In genomic region chr7:10802526-10802925, GRCh38 we compare ENCODE assay signal across 16 cellular contexts.
DNase-seq lines count a peak whose midpoint lies in the region; ATAC-seq, FAIRE-seq and TF ChIP-seq lines count a peak whose summit lies in the region.
"Had no signal": no experiment of that assay in that cellular context is flagged by ENCODE, and none has a peak within 500 bp of the region (broad histone marks: within the 10 kb centered on the region; RNA-seq: fewer than 3 reads in every experiment).

No MANE protein-coding gene starts in this region.

- H4K20me1 ChIP-seq in H1 (replicated peaks in 1 of 2; ENCODE audit: control insufficient read depth in 1 of 2, insufficient read depth in 2 of 2, low read length in 2 of 2), result no peaks in the 10 kb centered on the region

- H4K91ac ChIP-seq in H1 (replicated peaks; ENCODE audit: insufficient read length, low read length) (no peak overlapping the region), mesenchymal stem cell (ENCODE audit: low read length) (no peak overlapping the region)

- H2BK20ac ChIP-seq in H1 (ENCODE audit: low read length), result no peak overlapping the region

- H2AFZ ChIP-seq in H1 (ENCODE audit: low read length), result peak overlapping the region; percentile 95
- no peak overlapping the region for H2AFZ ChIP-seq in mesenchymal stem cell (ENCODE audit: low read depth, low read length)

- H3K4me2 ChIP-seq in H1 (ENCODE audit: insufficient read depth in 1 of 2, low read depth in 2 of 2, low read length in 2 of 2) (no peak overlapping the region), mesenchymal stem cell (ENCODE audit: low read length, poor library complexity, severe bottlenecking) (no peak overlapping the region)

- no peak overlapping the region for H3K56ac ChIP-seq in H1 (replicated peaks; ENCODE audit: insufficient read length, low read depth, low read length)

- H3K4me1 ChIP-seq in H1 (replicated peaks in 1 of 4; ENCODE audit: control insufficient read depth in 3 of 4, insufficient read depth in 4 of 4, low read length in 3 of 4) (no peaks in the 10 kb centered on the region), mesenchymal stem cell (ENCODE audit: control insufficient read depth, insufficient read depth, low read depth, low read length) (no peaks in the 10 kb centered on the region)
- H3K4me1 ChIP-seq: heart left ventricle, spleen had no signal

- DNase-seq in AG20443 (ENCODE audit: low spot score) (peak; percentile 40), RKO (ENCODE audit: low spot score) (peak; percentile 86), H1 (ENCODE audit: low read depth in 1 of 2, low spot score in 2 of 2) (no peak), mesenchymal stem cell (peak; percentile 81), coronary artery (ENCODE audit: low spot score) (no peak), SIG-M5 treated with dmso at 0.1 percent for 504 hours (lab: John Stamatoyannopoulos, UW; ENCODE audit: unreplicated experiment) (no peak), T-helper 2 cell (no peak), sciatic nerve (ENCODE audit: low spot score) (no peak)
- DNase-seq: activated CD4-positive, alpha-beta T cell treated with anti-CD3 and anti-CD28 coated beads for 4 hours; anterior cingulate cortex; effector CD4-positive, alpha-beta T cell; heart left ventricle; NCI-H1417 treated with DMSO at 0.1 percent for 48 hours; NCI-H226; spleen; T-helper 1 cell had no signal

- TF ChIP-seq CTCF in H1 (IDR thresholded peaks at IDR 0.05; ENCODE audit: control extremely low read depth in 1 of 3, insufficient read depth in 1 of 3, low read depth in 1 of 3, low read length in 3 of 3), result no peak
- TF ChIP-seq CTCF in coronary artery (IDR thresholded peaks at IDR 0.05), result no peak

- H3K27me3 ChIP-seq in H1 (replicated peaks in 1 of 4; ENCODE audit: control insufficient read depth in 3 of 4, extremely low read depth in 1 of 4, insufficient read depth in 3 of 4, low read length in 3 of 4) (no peaks in the 10 kb centered on the region), mesenchymal stem cell (ENCODE audit: control insufficient read depth in 1 of 2, insufficient read depth in 1 of 2, low read length in 2 of 2) (no peaks in the 10 kb centered on the region)
- H3K27me3 ChIP-seq: heart left ventricle, spleen had no signal

- H3K4ac ChIP-seq in H1 (replicated peaks; ENCODE audit: insufficient read length, low read depth, low read length), result no peak overlapping the region
- no peak overlapping the region for H3K4ac ChIP-seq in mesenchymal stem cell (ENCODE audit: low read depth in 1 of 2, low read length in 2 of 2)

- H3K36me3 ChIP-seq in H1 (ENCODE audit: control insufficient read depth in 2 of 4, insufficient read depth in 4 of 4, low read length in 3 of 4), result no peaks in the 10 kb centered on the region
- H3K36me3 ChIP-seq in mesenchymal stem cell (ENCODE audit: control insufficient read depth in 1 of 2, insufficient read depth in 2 of 2, low read depth in 1 of 2, low read length in 2 of 2), result no peaks in the 10 kb centered on the region
- H3K36me3 ChIP-seq: heart left ventricle, spleen had no signal

- intact Hi-C loops in sciatic nerve (cut with DNase I), result no loop called here

- H3K14ac ChIP-seq in H1 (ENCODE audit: insufficient read length) (no peak overlapping the region), mesenchymal stem cell (ENCODE audit: low read length in 2 of 2) (no peak overlapping the region)

- no peaks in the 10 kb centered on the region for H3K79me1 ChIP-seq in H1 (ENCODE audit: low read depth, low read length)
- H3K79me1 ChIP-seq in mesenchymal stem cell (replicated peaks; ENCODE audit: low read length, poor library complexity, severe bottlenecking), result no peaks in the 10 kb centered on the region

- FAIRE-seq in H1 (lab: Jason Lieb, UNC), result no peak

- no peak overlapping the region for H3K4me3 ChIP-seq in H1 (ENCODE audit: extremely low read depth in 1 of 4, insufficient read depth in 2 of 4, low read depth in 3 of 4, low read length in 4 of 4)
- H3K4me3 ChIP-seq in mesenchymal stem cell (ENCODE audit: insufficient read depth in 1 of 2, low read depth in 1 of 2, low read length in 2 of 2), result no peak overlapping the region
- H3K4me3 ChIP-seq in coronary artery, result no peak overlapping the region
- H3K4me3 ChIP-seq: heart left ventricle, spleen had no signal

- H3K79me2 ChIP-seq in H1 (ENCODE audit: control insufficient read depth in 1 of 2, insufficient read depth in 2 of 2, low read length in 2 of 2), result no peaks in the 10 kb centered on the region

- CTCF ChIA-PET in H1 (lab: Charles Lee; ENCODE audit: partially characterized antibody), result no interaction called here

- H3K9ac ChIP-seq in H1 (replicated peaks in 1 of 4; ENCODE audit: extremely low read depth in 1 of 4, low read depth in 3 of 4, low read length in 3 of 4) (no peak overlapping the region), mesenchymal stem cell (ENCODE audit: low read length) (peak overlapping the region; percentile 30)

- no peak overlapping the region for H2BK15ac ChIP-seq in H1 (ENCODE audit: low read length)
- no peak overlapping the region for H2BK15ac ChIP-seq in mesenchymal stem cell (ENCODE audit: low read depth, poor library complexity, severe bottlenecking)

- 100% methylated on average over 2 of the region's 2 CpGs; no CpG with 5 or more reads in 1 of the 2 experiments for WGBS in H1 (ENCODE audit: extremely low coverage in 1 of 2, insufficient coverage in 1 of 2, insufficient read length in 1 of 2, insufficient replicate concordance in 2 of 2, low coverage in 1 of 2, low lambda C conversion rate in 2 of 2, missing lambda C conversion rate in 1 of 2), 2 experiments
- WGBS in mesenchymal stem cell, result 66% methylated on average over 2 of the region's 2 CpGs

- H2BK120ac ChIP-seq in H1 (replicated peaks; ENCODE audit: low read depth, low read length) (no peak overlapping the region), mesenchymal stem cell (ENCODE audit: low read depth, low read length) (no peak overlapping the region)

- H3K9me3 ChIP-seq in H1 (ENCODE audit: insufficient read depth in 2 of 2, low read depth in 1 of 2, low read length in 1 of 2) (no peaks in the 10 kb centered on the region), mesenchymal stem cell (ENCODE audit: control insufficient read depth, low read length) (no peaks in the 10 kb centered on the region)
- H3K9me3 ChIP-seq: heart left ventricle, spleen had no signal

- H2AK5ac ChIP-seq in H1 (ENCODE audit: low read depth, low read length), result no peak overlapping the region
- H2AK5ac ChIP-seq in mesenchymal stem cell (ENCODE audit: low read length, severe bottlenecking), result no peak overlapping the region

- no peak for ATAC-seq in sciatic nerve

- no peak overlapping the region for H4K5ac ChIP-seq in H1 (ENCODE audit: insufficient read length, low read depth, low read length)

- H3K23ac ChIP-seq in H1 (ENCODE audit: insufficient read length), result no peak overlapping the region
- no peak overlapping the region for H3K23ac ChIP-seq in mesenchymal stem cell (ENCODE audit: low read length in 2 of 2)

- H3K18ac ChIP-seq in H1 (ENCODE audit: extremely low read depth, low read length) (no peak overlapping the region), mesenchymal stem cell (ENCODE audit: low read depth in 1 of 2, low read length in 2 of 2) (no peak overlapping the region)

- H3K27ac ChIP-seq in H1 (ENCODE audit: low read depth, low read length) (no peak overlapping the region), mesenchymal stem cell (ENCODE audit: low read length, poor library complexity, severe bottlenecking) (no peak overlapping the region), coronary artery (no peak overlapping the region)
- H3K27ac ChIP-seq: heart left ventricle, spleen had no signal

- no peak for TF ChIP-seq EP300 in H1 (IDR thresholded peaks at IDR 0.05; ENCODE audit: borderline replicate concordance in 1 of 2, low read depth in 2 of 2, low read length in 2 of 2)

- H4K8ac ChIP-seq in H1 (ENCODE audit: extremely low read depth, insufficient read depth, low read length) (no peak overlapping the region), mesenchymal stem cell (ENCODE audit: low read length) (no peak overlapping the region)

- TF ChIP-seq POLR2A in H1 (IDR thresholded peaks at IDR 0.05; ENCODE audit: control extremely low read depth in 1 of 2, low read depth in 2 of 2, low read length in 2 of 2), result no peak

- no peaks in the 10 kb centered on the region for H3K23me2 ChIP-seq in H1 (ENCODE audit: low read depth, low read length)

- no peak overlapping the region for H2BK5ac ChIP-seq in H1 (ENCODE audit: low read depth, low read length)
- no peak overlapping the region for H2BK5ac ChIP-seq in mesenchymal stem cell (ENCODE audit: low read depth, low read length, poor library complexity, severe bottlenecking)

- no peak overlapping the region for H2BK12ac ChIP-seq in H1 (ENCODE audit: low read depth, low read length)
- H2BK12ac ChIP-seq in mesenchymal stem cell (ENCODE audit: low read length in 2 of 2), result no peak overlapping the region

- no peak for TF ChIP-seq RAD21 in H1 (IDR thresholded peaks at IDR 0.05 in 1 of 2, conservative IDR thresholded peaks at IDR 0.05 in 1 of 2; ENCODE audit: low read depth in 2 of 2, low read length in 2 of 2)

- POLR2A ChIA-PET in H1 (lab: Charles Lee; ENCODE audit: partially characterized antibody), result no interaction called here

TF ChIP-seq in H1, 55 proteins besides CTCF, POLR2A, EP300 and RAD21:
- TF ChIP-seq SP1 (IDR thresholded peaks at IDR 0.05; ENCODE audit: low read depth, low read length) (no peak), YY1 (IDR thresholded peaks at IDR 0.05; ENCODE audit: low read depth, low read length) (no peak), KDM1A (IDR thresholded peaks at IDR 0.05; ENCODE audit: borderline replicate concordance, low read length) (no peak), HDAC6 (IDR thresholded peaks at IDR 0.05; ENCODE audit: low read depth, low read length) (no peak), GTF2F1 (IDR thresholded peaks at IDR 0.05; ENCODE audit: borderline replicate concordance, low read depth, low read length) (no peak), HDAC2 (IDR thresholded peaks at IDR 0.05; ENCODE audit: borderline replicate concordance in 1 of 2, low read depth in 2 of 2, low read length in 2 of 2) (no peak), FOSL1 (IDR thresholded peaks at IDR 0.05; ENCODE audit: insufficient read depth, low read depth, low read length) (no peak), ATF2 (IDR thresholded peaks at IDR 0.05; ENCODE audit: low read length) (no peak), CBX5 (IDR thresholded peaks at IDR 0.05; ENCODE audit: low read depth, low read length) (no peak)

Comparison
In these comparisons a context has a peak if more than half of its experiments do, and no peak if none do; other contexts are left out.
1. DNase-seq: peak in AG20443 (single experiment), RKO (single experiment) and mesenchymal stem cell (single experiment); none in H1 (0 of 2), coronary artery (single experiment), SIG-M5 treated with dmso at 0.1 percent for 504 hours (single experiment), T-helper 2 cell (0 of 5) and sciatic nerve (single experiment).